15 cellular contexts compared by ENCODE assay signal in the genomic region with DNA sequence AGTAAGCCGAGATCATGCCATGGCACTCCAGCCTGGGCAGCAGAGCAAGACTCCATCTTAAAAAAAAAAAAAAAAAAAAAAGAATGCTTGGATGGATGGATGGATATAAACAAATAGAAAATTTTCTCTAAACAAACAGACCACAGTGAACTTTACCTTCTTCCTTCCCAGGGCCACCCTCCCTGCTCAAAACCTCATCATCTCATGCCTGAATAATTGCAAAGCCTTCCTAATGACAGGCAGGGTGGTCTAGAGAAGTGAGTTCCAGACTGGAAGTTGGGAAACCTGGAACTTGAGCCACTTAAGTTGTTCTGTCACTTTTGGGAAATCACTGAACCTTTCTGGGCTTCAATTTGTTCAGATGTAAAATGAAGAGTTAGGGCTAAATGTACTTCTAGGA. TPM values are rescaled to one million over a fixed set of nuclear protein-coding genes. Genes with fewer than 3 reads are reported as not detected.
A peak's percentile ranks its signal among the peaks of the same experiment; 100 is the strongest.
DNase-seq lines count a peak whose midpoint lies in the region; ATAC-seq, FAIRE-seq and TF ChIP-seq lines count a peak whose summit lies in the region.
"Had no signal": no experiment of that assay in that cellular context is flagged by ENCODE, and none has a peak within 500 bp of the region (broad histone marks: within the 10 kb centered on the region; RNA-seq: fewer than 3 reads in every experiment).

No MANE protein-coding gene starts in this region.

- H4K20me1 ChIP-seq in IMR-90 (ENCODE audit: insufficient read depth, low read length) (peaks cover 95% of the 10 kb centered on the region), astrocyte (ENCODE audit: insufficient read depth, low read length) (peaks cover 54% of the 10 kb centered on the region)

- H3K4me2 ChIP-seq in IMR-90 (ENCODE audit: low read depth, low read length) = no peak overlapping the region
- no peak overlapping the region for H3K4me2 ChIP-seq in astrocyte (ENCODE audit: low read length)

- no peak overlapping the region for H4K5ac ChIP-seq in IMR-90 (ENCODE audit: low read depth, low read length)

- CTCF ChIA-PET in IMR-90 (lab: Yijun Ruan, JAX) = no interaction called here

- peaks cover 13% of the 10 kb centered on the region for H3K36me3 Mint-ChIP-seq in astrocyte (ENCODE audit: low read depth, unreplicated experiment)
- H3K36me3 Mint-ChIP-seq: activated naive CD8-positive, alpha-beta T cell treated with anti-CD3 and anti-CD28 coated beads for 36 hours had no signal

- no peak overlapping the region for H3K27ac ChIP-seq in IMR-90 (ENCODE audit: insufficient read depth, low read length)
- H3K27ac ChIP-seq in astrocyte (ENCODE audit: low read depth, low read length) = peak overlapping the region; percentile 84
- peak overlapping the region; percentile 42 for H3K27ac ChIP-seq in lower lobe of right lung
- H3K27ac ChIP-seq in subcutaneous abdominal adipose tissue (ENCODE audit: low read depth, low read length) = peak overlapping the region; percentile 93

- peak overlapping the region; percentile 42; the same call in 1 of the 2 replicates for H3K23ac ChIP-seq in IMR-90 (ENCODE audit: low read depth, low read length)

- no peak for TF ChIP-seq POLR2A in IMR-90 (IDR thresholded peaks at IDR 0.05; ENCODE audit: low read depth, low read length)

- H3K9me1 ChIP-seq in IMR-90 (ENCODE audit: insufficient read depth, low read length) = peaks cover 46% of the 10 kb centered on the region

- H3K4me3 ChIP-seq in IMR-90 (ENCODE audit: insufficient read depth, low read depth, low read length) (no peak overlapping the region), astrocyte (ENCODE audit: insufficient read depth, low read depth, low read length) (no peak overlapping the region), lower lobe of right lung (no peak overlapping the region), subcutaneous abdominal adipose tissue (ENCODE audit: low read depth in 1 of 5, low read length in 5 of 5) (no peak overlapping the region)

- H3K36me3 ChIP-seq in IMR-90 (ENCODE audit: control insufficient read depth, insufficient read depth, low read length) (peaks cover 4% of the 10 kb centered on the region; the same call in 1 of the 2 replicates), astrocyte (ENCODE audit: insufficient read depth, low read length) (no peaks in the 10 kb centered on the region), lower lobe of right lung (peaks cover 16% of the 10 kb centered on the region), subcutaneous abdominal adipose tissue (ENCODE audit: control insufficient read depth in 5 of 5, insufficient read depth in 5 of 5, low read length in 5 of 5) (peaks cover 0 to 31% (median 21%) of the 10 kb centered on the region in 5 donors)

- no peak overlapping the region; the same call in 1 of the 2 replicates for H3K14ac ChIP-seq in IMR-90 (replicated peaks; ENCODE audit: low read depth, low read length)

- peaks cover 87% of the 10 kb centered on the region for H3K79me2 ChIP-seq in astrocyte (ENCODE audit: insufficient read depth, low read length)

- no peaks in the 10 kb centered on the region for H3K9me3 ChIP-seq in IMR-90 (ENCODE audit: control insufficient read depth, insufficient read depth, low read length)
- no peaks in the 10 kb centered on the region for H3K9me3 ChIP-seq in astrocyte (ENCODE audit: insufficient read depth, low read depth, low read length)
- no peaks in the 10 kb centered on the region for H3K9me3 ChIP-seq in lower lobe of right lung
- H3K9me3 ChIP-seq in subcutaneous abdominal adipose tissue (ENCODE audit: control insufficient read depth in 5 of 5, low read length in 5 of 5) = no peaks in the 10 kb centered on the region

- peak overlapping the region; percentile 99 for H3K27ac Mint-ChIP-seq in astrocyte (ENCODE audit: unreplicated experiment)
- H3K27ac Mint-ChIP-seq: activated naive CD8-positive, alpha-beta T cell treated with anti-CD3 and anti-CD28 coated beads for 36 hours; stimulated activated naive CD8-positive, alpha-beta T cell treated with anti-CD3 and anti-CD28 coated beads, Interleukin-15, amount 100 ng/mL, for 72 hours had no signal

- WGBS in IMR-90 (ENCODE audit: extremely low coverage in 2 of 2, insufficient read length in 1 of 2), 2 experiments = no CpG with 5 or more reads among the region's 1 CpG

- TF ChIP-seq RAD21 in IMR-90 (IDR thresholded peaks at IDR 0.05; ENCODE audit: low read length) = no peak

- no peak overlapping the region; the same call in 1 of the 2 replicates for H2AK5ac ChIP-seq in IMR-90 (ENCODE audit: low read depth, low read length)

- peaks cover 20% of the 10 kb centered on the region for H3K4me1 ChIP-seq in IMR-90 (ENCODE audit: control insufficient read depth, insufficient read depth, low read length)
- peaks cover 34% of the 10 kb centered on the region for H3K4me1 ChIP-seq in astrocyte (ENCODE audit: insufficient read depth, low read length)
- peaks cover 47% of the 10 kb centered on the region for H3K4me1 ChIP-seq in lower lobe of right lung
- peaks cover 12 to 55% (median 38%) of the 10 kb centered on the region in 5 donors for H3K4me1 ChIP-seq in subcutaneous abdominal adipose tissue (ENCODE audit: control insufficient read depth in 5 of 5, insufficient read depth in 5 of 5, low read length in 5 of 5)

- H3K4me3 Mint-ChIP-seq in astrocyte (ENCODE audit: unreplicated experiment) = peak overlapping the region; percentile 23
- H3K4me3 Mint-ChIP-seq: activated naive CD8-positive, alpha-beta T cell treated with anti-CD3 and anti-CD28 coated beads for 36 hours; CD14-positive monocyte; neural crest cell; stimulated activated naive CD8-positive, alpha-beta T cell treated with anti-CD3 and anti-CD28 coated beads, Interleukin-15, amount 100 ng/mL, for 72 hours had no signal

- FAIRE-seq in astrocyte (lab: Jason Lieb, UNC) = no peak
- FAIRE-seq: G401.6 had no signal

- H2AK9ac ChIP-seq in IMR-90 (replicated peaks; ENCODE audit: low read depth, low read length, poor library complexity) = no peak overlapping the region

- DNase-seq in IMR-90 (no peak), astrocyte (ENCODE audit: low read depth) (no peak), lower lobe of right lung (no peak), KBM-7 (no peak), hippocampal formation (lab: John Stamatoyannopoulos, UW) (no peak)
- no peak for DNase-seq in stimulated activated CD4-positive, alpha-beta T cell treated with anti-CD3 and anti-CD28 coated beads, Interleukin-1b, Interleukin-23, amount 100 ng/mL, for 48 hours
- DNase-seq: activated naive CD8-positive, alpha-beta T cell treated with anti-CD3 and anti-CD28 coated beads for 36 hours; Kasumi-1; OCI-M1; stimulated activated naive CD8-positive, alpha-beta T cell treated with anti-CD3 and anti-CD28 coated beads, Interleukin-15, amount 100 ng/mL, for 72 hours had no signal

- dilution Hi-C loops in IMR-90 (cut with HindIII; ENCODE audit: low sequenced_read_pairs, unreplicated experiment) = no loop called here

- H3K27me3 ChIP-seq in IMR-90 (ENCODE audit: control insufficient read depth, insufficient read depth, low read length) (no peaks in the 10 kb centered on the region), astrocyte (ENCODE audit: insufficient read depth, low read length) (no peaks in the 10 kb centered on the region), lower lobe of right lung (ENCODE audit: low read depth) (no peaks in the 10 kb centered on the region), subcutaneous abdominal adipose tissue (ENCODE audit: control insufficient read depth in 5 of 5, insufficient read depth in 4 of 5, low read length in 5 of 5) (no peaks in the 10 kb centered on the region)

- intact Hi-C loops in IMR-90 (cut with micrococcal nuclease) (loop anchor here (2.0 kb wide), 1 partner anchor 15 kb away; no protein-coding TSS in a partner anchor), lower lobe of right lung (cut with DNase I) (no loop called here)

- no peak overlapping the region for H2BK120ac ChIP-seq in IMR-90 (ENCODE audit: low read depth, low read length)

- TF ChIP-seq CTCF in IMR-90 (conservative IDR thresholded peaks at IDR 0.05; ENCODE audit: low read depth, low read length) (no peak), astrocyte (IDR thresholded peaks at IDR 0.05; ENCODE audit: insufficient read depth, low read depth, low read length) (no peak), lower lobe of right lung (IDR thresholded peaks at IDR 0.05) (no peak)

- H3K56ac ChIP-seq in IMR-90 (ENCODE audit: extremely low read depth, insufficient read depth, low read length) = no peak overlapping the region

- in situ Hi-C loops in IMR-90 (cut with MboI; ENCODE audit: low sequenced_read_pairs) (no loop called here), KBM-7 (cut with MboI; ENCODE audit: low pct_unique_long_range_greater_than_20kb, low sequenced_read_pairs) (no loop called here)

- peaks cover 2% of the 10 kb centered on the region for H3K9me3 Mint-ChIP-seq in astrocyte (ENCODE audit: unreplicated experiment)
- H3K9me3 Mint-ChIP-seq: activated naive CD8-positive, alpha-beta T cell treated with anti-CD3 and anti-CD28 coated beads for 36 hours; neural crest cell; stimulated activated naive CD8-positive, alpha-beta T cell treated with anti-CD3 and anti-CD28 coated beads, Interleukin-15, amount 100 ng/mL, for 72 hours had no signal

- H2AFZ ChIP-seq in IMR-90 (replicated peaks; ENCODE audit: low read length, poor library complexity) (no peak overlapping the region), astrocyte (ENCODE audit: low read depth, low read length) (no peak overlapping the region)

- POLR2A ChIA-PET in IMR-90 (lab: Charles Lee; ENCODE audit: unreplicated experiment) = no interaction called here

- peaks cover 5 to 89% of the 10 kb centered on the region in 2 experiments; a peak in 3 of 4 replicates for H3K79me1 ChIP-seq in IMR-90 (ENCODE audit: low read depth in 1 of 2, low read length in 2 of 2)

- H3K27me3 Mint-ChIP-seq in astrocyte (ENCODE audit: low read depth, unreplicated experiment) = no peaks in the 10 kb centered on the region
- H3K27me3 Mint-ChIP-seq: activated naive CD8-positive, alpha-beta T cell treated with anti-CD3 and anti-CD28 coated beads for 36 hours; stimulated activated naive CD8-positive, alpha-beta T cell treated with anti-CD3 and anti-CD28 coated beads, Interleukin-15, amount 100 ng/mL, for 72 hours had no signal

- peak overlapping the region; percentile 36; the same call in 1 of the 2 replicates for H3K4ac ChIP-seq in IMR-90 (ENCODE audit: low read depth, low read length)

- no peak overlapping the region for H3K18ac ChIP-seq in IMR-90 (ENCODE audit: low read depth, low read length)

- H4K91ac ChIP-seq in IMR-90 (ENCODE audit: insufficient read depth, low read depth, low read length) = no peak overlapping the region

- H2BK20ac ChIP-seq in IMR-90 (ENCODE audit: low read depth, low read length) = no peak overlapping the region

- no peak overlapping the region for H4K8ac ChIP-seq in IMR-90 (ENCODE audit: low read depth in 2 of 2, low read length in 2 of 2)

- H2BK15ac ChIP-seq in IMR-90 (ENCODE audit: low read depth, low read length) = no peak overlapping the region; the same call in 2 of the 3 replicates

- H3K4me1 Mint-ChIP-seq in astrocyte (ENCODE audit: low read depth, unreplicated experiment) = peaks cover 32% of the 10 kb centered on the region

- H3K9ac ChIP-seq in IMR-90 (ENCODE audit: low read depth, low read length) (no peak overlapping the region), astrocyte (ENCODE audit: low read length) (no peak overlapping the region), subcutaneous abdominal adipose tissue (ENCODE audit: low read length in 5 of 5) (peak overlapping the region in 2 of 5 donors; percentile 6 to 14)

- H2BK5ac ChIP-seq in IMR-90 (ENCODE audit: low read depth, low read length, poor library complexity, severe bottlenecking) = peak overlapping the region; percentile 67

- ATAC-seq in IMR-90 (ENCODE audit: low read depth) (no peak), lower lobe of right lung (no peak)
- ATAC-seq: left lobe of liver; stimulated activated naive CD8-positive, alpha-beta T cell treated with anti-CD3 and anti-CD28 coated beads, Interleukin-15, amount 100 ng/mL, for 72 hours had no signal

- no TSS peak for BruUV-seq in IMR-90 (replicated peaks; lab: Mats Ljungman, UMichigan)

RNA-seq across cellular contexts. Expression of a gene that starts 17.6 kb away (rescaled TPM):
- 290 and 311 TPM in 2 replicates for total RNA-seq in IMR-90 (2012; rRNA removed)
- polyA plus RNA-seq in IMR-90 (2012; rRNA removed) = 172 TPM in 2 replicates
- 65.5 and 87.1 TPM in 2 replicates for polyA plus RNA-seq in IMR-90 (2012; cell fraction: cytosol; rRNA removed)
- polyA plus RNA-seq in IMR-90 (2012; cell fraction: nucleus; rRNA removed; ENCODE audit: low replicate concordance) = 90.6 and 259 TPM in 2 replicates
- total RNA-seq in astrocyte = 103 and 114 TPM in 2 replicates
- total RNA-seq in lower lobe of right lung = 92.3 TPM
